In genomic region chr13:52846567-52847321, GRCh38 we compare ENCODE assay signal across 1 cellular context.
TF ChIP-seq lines count a peak whose summit lies in the region.

No MANE protein-coding gene starts in this region.

TF ChIP-seq in H1, 55 proteins besides CTCF, POLR2A, EP300 and RAD21 (continued from another document):
- TF ChIP-seq CHD7 (IDR thresholded peaks at IDR 0.05; ENCODE audit: insufficient replicate concordance, low read length) = no peak
- TF ChIP-seq SAP30 (IDR thresholded peaks at IDR 0.05; ENCODE audit: insufficient read depth, insufficient replicate concordance, low read length) = no peak
- peak; percentile 54; the same call in 1 of the 2 replicates for TF ChIP-seq YY1 (IDR thresholded peaks at IDR 0.05; ENCODE audit: low read depth, low read length)
- TF ChIP-seq KDM4A (IDR thresholded peaks at IDR 0.05; ENCODE audit: low read depth, low read length, severe bottlenecking) = peak; percentile 76
- TF ChIP-seq CTBP2 (IDR thresholded peaks at IDR 0.05; ENCODE audit: borderline replicate concordance, insufficient read depth, insufficient read length, low read length) = peak; percentile 89
- no peak for TF ChIP-seq JUN (IDR thresholded peaks at IDR 0.05; ENCODE audit: low read depth, low read length)
- no peak for TF ChIP-seq BRCA1 (IDR thresholded peaks at IDR 0.05; ENCODE audit: low read depth, low read length)
- TF ChIP-seq GABPA (IDR thresholded peaks at IDR 0.05; ENCODE audit: borderline replicate concordance, insufficient read depth, low read length) = peak; percentile 77
- TF ChIP-seq TAF7 (optimal IDR thresholded peaks at IDR 0.05; ENCODE audit: borderline replicate concordance, low read depth, low read length) = peak; percentile 70
- peak; percentile 70 for TF ChIP-seq CREB1 (IDR thresholded peaks at IDR 0.05)
- peak; percentile 57; the same call in 1 of the 2 replicates for TF ChIP-seq SRF (IDR thresholded peaks at IDR 0.05; ENCODE audit: low read depth, low read length)
- no peak for TF ChIP-seq CBX5 (IDR thresholded peaks at IDR 0.05; ENCODE audit: low read depth, low read length)
- TF ChIP-seq HDAC2 (IDR thresholded peaks at IDR 0.05; ENCODE audit: borderline replicate concordance in 1 of 2, low read depth in 2 of 2, low read length in 2 of 2) = peak; percentile 53 to 78; a peak in 1 of 4 replicates
- peak; percentile 96 for TF ChIP-seq MAX (IDR thresholded peaks at IDR 0.05)
- no peak for TF ChIP-seq TBP (IDR thresholded peaks at IDR 0.05; ENCODE audit: low read depth, low read length)
- TF ChIP-seq, protein P1, sequence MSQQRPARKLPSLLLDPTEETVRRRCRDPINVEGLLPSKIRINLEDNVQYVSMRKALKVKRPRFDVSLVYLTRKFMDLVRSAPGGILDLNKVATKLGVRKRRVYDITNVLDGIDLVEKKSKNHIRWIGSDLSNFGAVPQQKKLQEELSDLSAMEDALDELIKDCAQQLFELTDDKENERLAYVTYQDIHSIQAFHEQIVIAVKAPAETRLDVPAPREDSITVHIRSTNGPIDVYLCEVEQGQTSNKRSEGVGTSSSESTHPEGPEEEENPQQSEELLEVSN (IDR thresholded peaks at IDR 0.05) = peak; percentile 80
- TF ChIP-seq ASH2L (IDR thresholded peaks at IDR 0.05; ENCODE audit: low read length) = peak; percentile 12
- peak; percentile 9; the same call in 1 of the 2 replicates for TF ChIP-seq KDM1A (IDR thresholded peaks at IDR 0.05; ENCODE audit: borderline replicate concordance, low read length)
- peak; percentile 95 to 96 for TF ChIP-seq SIN3A (conservative IDR thresholded peaks at IDR 0.05 in 1 of 2, IDR thresholded peaks at IDR 0.05 in 1 of 2; ENCODE audit: low read depth in 1 of 2, low read length in 2 of 2)
